Comparison of ENCODE assay signal across 8 cellular contexts in genomic region chr16:15022194-15022593, GRCh38. TPM values are rescaled to one million over a fixed set of nuclear protein-coding genes. Genes with fewer than 3 reads are reported as not detected.
DNase-seq lines count a peak whose midpoint lies in the region; ATAC-seq and TF ChIP-seq lines count a peak whose summit lies in the region.
"Not testable (repeated sequence)": the region's sequence is repeated elsewhere in the genome, so short reads cannot be mapped to it uniquely, and the experiment has no call there.

No MANE protein-coding gene starts in this region.

- not testable (repeated sequence) for H2AFZ ChIP-seq in OCI-LY1 (ENCODE audit: low read length)

- DNase-seq in EH (ENCODE audit: low read depth): peak; percentile 31
- peak; percentile 33 for DNase-seq in HuH-7 (ENCODE audit: low spot score)
- peak; percentile 60 for DNase-seq in activated CD8-positive, alpha-beta T cell treated with anti-CD3 and anti-CD28 coated beads for 36 hours
- DNase-seq in dorsolateral prefrontal cortex: peak in 1 of 10 donors; percentile 41
- not testable (repeated sequence) for DNase-seq in stimulated activated effector memory CD8-positive, alpha-beta T cell treated with anti-CD3 and anti-CD28 coated beads, Interleukin-12 subunit alpha, Interleukin-12 subunit beta, amount 100 ng/mL, for 72 hours (ENCODE audit: low spot score in 2 of 2)

- not testable (repeated sequence) for H3K4me1 Mint-ChIP-seq in activated CD8-positive, alpha-beta T cell treated with anti-CD3 and anti-CD28 coated beads for 36 hours (ENCODE audit: low read depth)
- peaks cover 20% of the 10 kb centered on the region for H3K4me1 Mint-ChIP-seq in stimulated activated effector memory CD8-positive, alpha-beta T cell treated with anti-CD3 and anti-CD28 coated beads, Interleukin-12 subunit alpha, Interleukin-12 subunit beta, amount 100 ng/mL, for 72 hours

- POLR2A ChIA-PET in activated CD8-positive, alpha-beta T cell treated with anti-CD3 and anti-CD28 coated beads for 36 hours (lab: Charles Lee): not testable (repeated sequence)

- H3F3A ChIP-seq in OCI-LY1 (ENCODE audit: insufficient read depth, low read length): not testable (repeated sequence)

- CTCF ChIA-PET in activated CD8-positive, alpha-beta T cell treated with anti-CD3 and anti-CD28 coated beads for 36 hours (lab: Charles Lee): not testable (repeated sequence)

- not testable (repeated sequence) for H3K27ac ChIP-seq in OCI-LY1 (ENCODE audit: low read depth, low read length, poor library complexity, severe bottlenecking); liver (ENCODE audit: low read depth in 1 of 2, low read length in 2 of 2)
- H3K27ac ChIP-seq in dorsolateral prefrontal cortex: peak overlapping the region in 4 of 59 donors; percentile 2 to 23 (median 5)

- intact Hi-C loops in activated CD8-positive, alpha-beta T cell treated with anti-CD3 and anti-CD28 coated beads for 36 hours (cut with micrococcal nuclease); dorsolateral prefrontal cortex (cut with DNase I): not testable (repeated sequence)

- not testable (repeated sequence) for H3K9me3 Mint-ChIP-seq in activated CD8-positive, alpha-beta T cell treated with anti-CD3 and anti-CD28 coated beads for 36 hours; stimulated activated effector memory CD8-positive, alpha-beta T cell treated with anti-CD3 and anti-CD28 coated beads, Interleukin-12 subunit alpha, Interleukin-12 subunit beta, amount 100 ng/mL, for 72 hours

- ATAC-seq in GM21786 (IDR thresholded peaks at IDR 0.05; ENCODE audit: unreplicated experiment): peak; percentile 85
- peak; percentile 99 for ATAC-seq in activated CD8-positive, alpha-beta T cell treated with anti-CD3 and anti-CD28 coated beads for 36 hours
- ATAC-seq in stimulated activated effector memory CD8-positive, alpha-beta T cell treated with anti-CD3 and anti-CD28 coated beads, Interleukin-12 subunit alpha, Interleukin-12 subunit beta, amount 100 ng/mL, for 72 hours: peak; percentile 93

- H3K9ac ChIP-seq in OCI-LY1 (ENCODE audit: low read length); liver (ENCODE audit: low read depth in 1 of 2, low read length in 2 of 2): not testable (repeated sequence)

- not testable (repeated sequence) for H3K4me2 ChIP-seq in OCI-LY1 (ENCODE audit: low read length)

- TF ChIP-seq RAD21 in liver (IDR thresholded peaks at IDR 0.05): peak; percentile 60 to 79

- not testable (repeated sequence) for H3K9me3 ChIP-seq in OCI-LY1 (ENCODE audit: low read length); liver (ENCODE audit: control insufficient read depth in 4 of 4, low read length in 3 of 4)

- H4K20me1 ChIP-seq in OCI-LY1 (ENCODE audit: insufficient read depth, low read length): not testable (repeated sequence)

- not testable (repeated sequence) for H3K4me3 Mint-ChIP-seq in activated CD8-positive, alpha-beta T cell treated with anti-CD3 and anti-CD28 coated beads for 36 hours; stimulated activated effector memory CD8-positive, alpha-beta T cell treated with anti-CD3 and anti-CD28 coated beads, Interleukin-12 subunit alpha, Interleukin-12 subunit beta, amount 100 ng/mL, for 72 hours

- H3K27me3 Mint-ChIP-seq in activated CD8-positive, alpha-beta T cell treated with anti-CD3 and anti-CD28 coated beads for 36 hours: not testable (repeated sequence)

- peak overlapping the region; percentile 3 for H3K27ac Mint-ChIP-seq in activated CD8-positive, alpha-beta T cell treated with anti-CD3 and anti-CD28 coated beads for 36 hours
- H3K27ac Mint-ChIP-seq in stimulated activated effector memory CD8-positive, alpha-beta T cell treated with anti-CD3 and anti-CD28 coated beads, Interleukin-12 subunit alpha, Interleukin-12 subunit beta, amount 100 ng/mL, for 72 hours: not testable (repeated sequence)

- H3K79me2 ChIP-seq in OCI-LY1 (ENCODE audit: insufficient read depth, low read length): not testable (repeated sequence)

- H3K9me2 ChIP-seq in OCI-LY1 (ENCODE audit: low read depth, low read length): not testable (repeated sequence)

- not testable (repeated sequence) for H3K4me1 ChIP-seq in OCI-LY1 (ENCODE audit: insufficient read depth, low read length, severe bottlenecking); liver (ENCODE audit: control insufficient read depth in 4 of 4, insufficient read depth in 4 of 4, low read length in 3 of 4)

- peaks cover 29% of the 10 kb centered on the region for H3K36me3 Mint-ChIP-seq in activated CD8-positive, alpha-beta T cell treated with anti-CD3 and anti-CD28 coated beads for 36 hours (ENCODE audit: low read depth)
- H3K36me3 Mint-ChIP-seq in stimulated activated effector memory CD8-positive, alpha-beta T cell treated with anti-CD3 and anti-CD28 coated beads, Interleukin-12 subunit alpha, Interleukin-12 subunit beta, amount 100 ng/mL, for 72 hours: peaks cover 94% of the 10 kb centered on the region

- H3K4me3 ChIP-seq in OCI-LY1 (ENCODE audit: low read depth, low read length, poor library complexity, severe bottlenecking); dorsolateral prefrontal cortex; liver (ENCODE audit: low read depth in 1 of 3, low read length in 3 of 3): not testable (repeated sequence)

- H3K36me3 ChIP-seq in OCI-LY1 (ENCODE audit: insufficient read depth, low read length) (peaks cover 48% of the 10 kb centered on the region; the same call in 1 of the 2 replicates), liver (ENCODE audit: control insufficient read depth in 4 of 4, insufficient read depth in 3 of 4, low read depth in 1 of 4, low read length in 3 of 4) (peaks cover 3 to 45% (median 39%) of the 10 kb centered on the region in 4 donors)

- H3K27me3 ChIP-seq in OCI-LY1 (ENCODE audit: insufficient read depth, low read length); dorsolateral prefrontal cortex; liver (ENCODE audit: control insufficient read depth in 4 of 4, insufficient read depth in 4 of 4, low read length in 3 of 4): not testable (repeated sequence)

- WGBS in liver: 25% methylated on average over 4 of the region's 4 CpGs

- peak; percentile 83 for TF ChIP-seq CTCF in OCI-LY1 (IDR thresholded peaks at IDR 0.05; ENCODE audit: low read length)
- TF ChIP-seq CTCF in activated CD8-positive, alpha-beta T cell treated with anti-CD3 and anti-CD28 coated beads for 36 hours (IDR thresholded peaks at IDR 0.05): peak; percentile 40
- TF ChIP-seq CTCF in dorsolateral prefrontal cortex (IDR thresholded peaks at IDR 0.05 in 54 of 56, conservative IDR thresholded peaks at IDR 0.05 in 2 of 56; ENCODE audit: low read depth in 1 of 56, partially characterized antibody in 56 of 56): peak in 48 of 56 donors; percentile 14 to 61 (median 44)
- TF ChIP-seq CTCF in liver (IDR thresholded peaks at IDR 0.05; ENCODE audit: low read depth, low read length, missing input control): peak; percentile 43

TF ChIP-seq in liver, 16 proteins besides CTCF, POLR2A, EP300 and RAD21:
- TF ChIP-seq SP1 (IDR thresholded peaks at IDR 0.05) (peak; percentile 40), RXRA (IDR thresholded peaks at IDR 0.05) (peak in 1 of 2 donors; percentile 17)

RNA-seq across cellular contexts. Expression of gene NTAN1, which starts 33.7 kb away (rescaled TPM):
- total RNA-seq in activated CD8-positive, alpha-beta T cell treated with anti-CD3 and anti-CD28 coated beads for 36 hours: 10 to 100 TPM; 34.9 to 37.7 TPM
- total RNA-seq in dorsolateral prefrontal cortex (10 to 100 TPM; 18.5 to 48.8 (median 31.9) TPM), liver (10 to 100 TPM; 31.4 to 43.9 TPM)
- 10 to 100 TPM; 14.0 to 37.1 TPM for polyA plus RNA-seq in liver

RNA-seq across cellular contexts. Expression of gene PDXDC1, which starts 47.4 kb away (rescaled TPM):
- 10 to 100 TPM; 44.6 to 45.0 TPM for total RNA-seq in activated CD8-positive, alpha-beta T cell treated with anti-CD3 and anti-CD28 coated beads for 36 hours
- total RNA-seq in dorsolateral prefrontal cortex (10 to 100 TPM; 42.5 to 87.3 (median 63.6) TPM), liver (100 to 1,000 TPM in 1 of 2 donors, 10 to 100 TPM in 1; 44.7 to 165 TPM)
- polyA plus RNA-seq in liver: 10 to 100 TPM; 52.4 to 63.7 TPM
